In the genomic region with DNA sequence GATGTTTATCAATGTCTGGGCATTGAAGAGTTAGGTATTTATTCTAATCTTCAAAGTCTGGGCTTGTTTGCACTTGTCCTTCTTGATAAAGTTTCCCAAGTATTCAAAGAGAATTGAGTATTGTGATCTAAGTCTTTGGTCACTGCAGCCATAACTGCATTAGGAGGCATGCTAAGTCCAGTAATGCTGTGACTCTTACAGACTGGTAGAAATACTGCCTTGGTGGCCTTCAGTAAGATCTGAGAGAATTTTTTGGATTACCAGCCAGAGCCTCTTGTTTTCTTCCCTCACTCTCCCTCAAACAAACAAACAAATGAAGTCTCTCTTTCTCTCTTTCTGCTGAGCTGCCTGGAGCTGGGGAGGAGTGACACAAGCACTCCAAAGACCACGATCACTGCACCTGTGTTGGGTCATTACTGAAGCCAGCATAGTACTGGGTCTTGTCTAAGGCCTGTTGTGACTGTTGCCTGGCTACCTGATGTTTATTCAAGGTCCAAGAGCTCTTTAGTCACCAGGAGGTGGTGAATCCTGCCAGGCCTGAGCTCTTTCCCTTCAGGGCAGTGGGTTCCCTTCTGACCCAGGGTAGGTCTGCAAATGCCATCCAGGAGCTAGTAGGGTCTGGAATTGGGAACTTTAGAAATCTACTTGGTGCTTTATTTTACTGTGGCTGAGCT, we compare ENCODE assay signal across 2 cellular contexts.
TF ChIP-seq lines count a peak whose summit lies in the region.

No MANE protein-coding gene starts in this region.

TF ChIP-seq in SK-N-SH, 30 proteins besides CTCF, POLR2A, EP300 and RAD21 (continued from another document):
- no peak for TF ChIP-seq TCF12 (IDR thresholded peaks at IDR 0.05)
- no peak for TF ChIP-seq EZH2phosphoT487 (IDR thresholded peaks at IDR 0.05; ENCODE audit: borderline replicate concordance, low read depth)
- TF ChIP-seq RCOR1 (IDR thresholded peaks at IDR 0.05; ENCODE audit: low read length), result no peak
- no peak for TF ChIP-seq FOXM1 (IDR thresholded peaks at IDR 0.05; ENCODE audit: low read depth)
- TF ChIP-seq ELF1 (IDR thresholded peaks at IDR 0.05), result no peak
- TF ChIP-seq FOSL2 (IDR thresholded peaks at IDR 0.05; ENCODE audit: borderline replicate concordance, low read depth), result no peak
- TF ChIP-seq FOXJ3 (CRISPR knock-in tag; IDR thresholded peaks at IDR 0.05), result no peak
- TF ChIP-seq, protein P1, sequence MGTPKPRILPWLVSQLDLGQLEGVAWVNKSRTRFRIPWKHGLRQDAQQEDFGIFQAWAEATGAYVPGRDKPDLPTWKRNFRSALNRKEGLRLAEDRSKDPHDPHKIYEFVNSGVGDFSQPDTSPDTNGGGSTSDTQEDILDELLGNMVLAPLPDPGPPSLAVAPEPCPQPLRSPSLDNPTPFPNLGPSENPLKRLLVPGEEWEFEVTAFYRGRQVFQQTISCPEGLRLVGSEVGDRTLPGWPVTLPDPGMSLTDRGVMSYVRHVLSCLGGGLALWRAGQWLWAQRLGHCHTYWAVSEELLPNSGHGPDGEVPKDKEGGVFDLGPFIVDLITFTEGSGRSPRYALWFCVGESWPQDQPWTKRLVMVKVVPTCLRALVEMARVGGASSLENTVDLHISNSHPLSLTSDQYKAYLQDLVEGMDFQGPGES (IDR thresholded peaks at IDR 0.05; ENCODE audit: low read depth, low read length), result no peak

TF ChIP-seq in SK-N-SH treated with all-trans-retinoic acid at 6 μM for 48 hours, 23 proteins besides CTCF, POLR2A, EP300 and RAD21 (continued from another document):
- TF ChIP-seq, protein P2, sequence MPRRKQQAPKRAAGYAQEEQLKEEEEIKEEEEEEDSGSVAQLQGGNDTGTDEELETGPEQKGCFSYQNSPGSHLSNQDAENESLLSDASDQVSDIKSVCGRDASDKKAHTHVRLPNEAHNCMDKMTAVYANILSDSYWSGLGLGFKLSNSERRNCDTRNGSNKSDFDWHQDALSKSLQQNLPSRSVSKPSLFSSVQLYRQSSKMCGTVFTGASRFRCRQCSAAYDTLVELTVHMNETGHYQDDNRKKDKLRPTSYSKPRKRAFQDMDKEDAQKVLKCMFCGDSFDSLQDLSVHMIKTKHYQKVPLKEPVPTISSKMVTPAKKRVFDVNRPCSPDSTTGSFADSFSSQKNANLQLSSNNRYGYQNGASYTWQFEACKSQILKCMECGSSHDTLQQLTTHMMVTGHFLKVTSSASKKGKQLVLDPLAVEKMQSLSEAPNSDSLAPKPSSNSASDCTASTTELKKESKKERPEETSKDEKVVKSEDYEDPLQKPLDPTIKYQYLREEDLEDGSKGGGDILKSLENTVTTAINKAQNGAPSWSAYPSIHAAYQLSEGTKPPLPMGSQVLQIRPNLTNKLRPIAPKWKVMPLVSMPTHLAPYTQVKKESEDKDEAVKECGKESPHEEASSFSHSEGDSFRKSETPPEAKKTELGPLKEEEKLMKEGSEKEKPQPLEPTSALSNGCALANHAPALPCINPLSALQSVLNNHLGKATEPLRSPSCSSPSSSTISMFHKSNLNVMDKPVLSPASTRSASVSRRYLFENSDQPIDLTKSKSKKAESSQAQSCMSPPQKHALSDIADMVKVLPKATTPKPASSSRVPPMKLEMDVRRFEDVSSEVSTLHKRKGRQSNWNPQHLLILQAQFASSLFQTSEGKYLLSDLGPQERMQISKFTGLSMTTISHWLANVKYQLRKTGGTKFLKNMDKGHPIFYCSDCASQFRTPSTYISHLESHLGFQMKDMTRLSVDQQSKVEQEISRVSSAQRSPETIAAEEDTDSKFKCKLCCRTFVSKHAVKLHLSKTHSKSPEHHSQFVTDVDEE (CRISPR knock-in tag; IDR thresholded peaks at IDR 0.05), result no peak
